In the genomic region with DNA sequence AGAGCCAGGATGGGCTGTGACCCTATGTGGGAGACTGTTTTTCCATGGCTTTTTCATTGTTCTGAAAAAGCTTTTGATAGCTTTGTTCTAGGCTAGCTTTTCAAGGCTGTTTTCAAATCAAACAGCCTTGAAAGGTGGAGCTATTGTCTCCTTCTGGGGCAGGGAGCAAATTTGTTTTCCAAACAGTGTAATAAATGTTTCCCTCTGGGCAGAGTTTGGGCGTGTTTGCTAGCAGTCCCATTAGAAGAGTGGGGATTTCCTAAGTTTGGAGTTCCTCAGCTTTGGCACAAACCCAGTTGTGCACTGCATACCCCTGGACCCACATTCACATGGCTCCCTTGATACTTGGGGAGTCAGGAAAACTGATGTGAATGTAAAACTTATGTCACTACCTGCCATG, we compare ENCODE assay signal across 2 cellular contexts.
TF ChIP-seq lines count a peak whose summit lies in the region.

No MANE protein-coding gene starts in this region.

TF ChIP-seq in A549, 52 proteins besides CTCF, POLR2A, EP300 and RAD21:
- TF ChIP-seq KDM1A (IDR thresholded peaks at IDR 0.05; ENCODE audit: low read depth) (no peak), FOSL2 (IDR thresholded peaks at IDR 0.05) (0 out of 2 replicates have a peak, but pooled peaks have one; percentile 0), FOSL2 (CRISPR knock-in tag; IDR thresholded peaks at IDR 0.05) (no peak)

TF ChIP-seq in HCT116, 20 proteins besides CTCF, POLR2A, EP300 and RAD21:
- TF ChIP-seq, protein P1, sequence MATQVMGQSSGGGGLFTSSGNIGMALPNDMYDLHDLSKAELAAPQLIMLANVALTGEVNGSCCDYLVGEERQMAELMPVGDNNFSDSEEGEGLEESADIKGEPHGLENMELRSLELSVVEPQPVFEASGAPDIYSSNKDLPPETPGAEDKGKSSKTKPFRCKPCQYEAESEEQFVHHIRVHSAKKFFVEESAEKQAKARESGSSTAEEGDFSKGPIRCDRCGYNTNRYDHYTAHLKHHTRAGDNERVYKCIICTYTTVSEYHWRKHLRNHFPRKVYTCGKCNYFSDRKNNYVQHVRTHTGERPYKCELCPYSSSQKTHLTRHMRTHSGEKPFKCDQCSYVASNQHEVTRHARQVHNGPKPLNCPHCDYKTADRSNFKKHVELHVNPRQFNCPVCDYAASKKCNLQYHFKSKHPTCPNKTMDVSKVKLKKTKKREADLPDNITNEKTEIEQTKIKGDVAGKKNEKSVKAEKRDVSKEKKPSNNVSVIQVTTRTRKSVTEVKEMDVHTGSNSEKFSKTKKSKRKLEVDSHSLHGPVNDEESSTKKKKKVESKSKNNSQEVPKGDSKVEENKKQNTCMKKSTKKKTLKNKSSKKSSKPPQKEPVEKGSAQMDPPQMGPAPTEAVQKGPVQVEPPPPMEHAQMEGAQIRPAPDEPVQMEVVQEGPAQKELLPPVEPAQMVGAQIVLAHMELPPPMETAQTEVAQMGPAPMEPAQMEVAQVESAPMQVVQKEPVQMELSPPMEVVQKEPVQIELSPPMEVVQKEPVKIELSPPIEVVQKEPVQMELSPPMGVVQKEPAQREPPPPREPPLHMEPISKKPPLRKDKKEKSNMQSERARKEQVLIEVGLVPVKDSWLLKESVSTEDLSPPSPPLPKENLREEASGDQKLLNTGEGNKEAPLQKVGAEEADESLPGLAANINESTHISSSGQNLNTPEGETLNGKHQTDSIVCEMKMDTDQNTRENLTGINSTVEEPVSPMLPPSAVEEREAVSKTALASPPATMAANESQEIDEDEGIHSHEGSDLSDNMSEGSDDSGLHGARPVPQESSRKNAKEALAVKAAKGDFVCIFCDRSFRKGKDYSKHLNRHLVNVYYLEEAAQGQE (IDR thresholded peaks at IDR 0.05; ENCODE audit: low read depth) = no peak
- TF ChIP-seq EZH2phosphoT487 (IDR thresholded peaks at IDR 0.05; ENCODE audit: borderline replicate concordance) (no peak), ZNF274 (IDR thresholded peaks at IDR 0.05; ENCODE audit: low read depth, low read length) (no peak), CEBPB (IDR thresholded peaks at IDR 0.05; ENCODE audit: low read depth) (no peak), TCF7L2 (IDR thresholded peaks at IDR 0.05; ENCODE audit: borderline replicate concordance, extremely low read depth, insufficient read depth, insufficient read length) (no peak), SP1 (IDR thresholded peaks at IDR 0.05; ENCODE audit: low read depth) (no peak), ELF1 (IDR thresholded peaks at IDR 0.05; ENCODE audit: borderline replicate concordance, low read depth) (no peak)
- TF ChIP-seq, protein P2, sequence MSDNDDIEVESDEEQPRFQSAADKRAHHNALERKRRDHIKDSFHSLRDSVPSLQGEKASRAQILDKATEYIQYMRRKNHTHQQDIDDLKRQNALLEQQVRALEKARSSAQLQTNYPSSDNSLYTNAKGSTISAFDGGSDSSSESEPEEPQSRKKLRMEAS (IDR thresholded peaks at IDR 0.05) = no peak
